ENCODE assay signal across 17 cellular contexts in the genomic region with DNA sequence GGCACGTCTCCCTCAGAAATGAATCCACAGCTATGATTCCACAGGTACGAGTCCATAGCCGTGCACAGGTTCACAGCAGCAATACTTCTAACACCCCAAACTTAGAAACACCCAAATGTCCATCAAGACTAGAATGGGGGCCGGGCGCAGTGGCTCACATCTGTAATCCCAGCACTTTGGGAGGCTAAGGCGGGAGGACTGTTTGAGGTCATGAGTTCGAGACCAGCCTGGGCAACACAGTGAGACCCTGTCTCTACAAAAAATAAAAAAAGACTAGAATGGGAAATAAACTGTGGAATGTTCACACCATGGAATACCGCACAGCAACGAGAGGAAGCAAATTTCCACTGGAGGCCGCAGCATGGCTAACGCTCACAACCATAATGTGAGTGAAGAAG. TPM values are rescaled to one million over a fixed set of nuclear protein-coding genes. Genes with fewer than 3 reads are reported as not detected.
DNase-seq lines count a peak whose midpoint lies in the region; ATAC-seq and TF ChIP-seq lines count a peak whose summit lies in the region.
"Had no signal": no experiment of that assay in that cellular context is flagged by ENCODE, and none has a peak within 500 bp of the region (broad histone marks: within the 10 kb centered on the region; RNA-seq: fewer than 3 reads in every experiment).

No MANE protein-coding gene starts in this region.

- DNase-seq in PC-9 (no peak), neural progenitor cell (ENCODE audit: low spot score) (no peak), Right ventricle myocardium inferior (ENCODE audit: missing footprints) (no peak), GM20000 (ENCODE audit: low spot score) (no peak)
- DNase-seq: CD4-positive, CD25-positive, alpha-beta regulatory T cell; COR-L47; DMS 273 treated with DMSO at 0.1 percent for 48 hours; H7; IMR-90; Karpas-422; NCI-H1417 treated with DMSO at 0.1 percent for 48 hours; NCI-H2029; NCI-H526 had no signal

- no peak overlapping the region for H3K9ac ChIP-seq in neural progenitor cell

- H3K9me2 ChIP-seq in PC-9 (ENCODE audit: insufficient read depth): no peaks in the 10 kb centered on the region

- POLR2A ChIA-PET in PC-9 (lab: Charles Lee; ENCODE audit: unreplicated experiment): no interaction called here

- peaks cover 13% of the 10 kb centered on the region for H3K4me1 Mint-ChIP-seq in neural progenitor cell

- H2AFZ ChIP-seq in PC-9: no peak overlapping the region
- no peak overlapping the region for H2AFZ ChIP-seq in neural progenitor cell (replicated peaks)

- H3K4me2 ChIP-seq in PC-9 (peak overlapping the region; percentile 56), neural progenitor cell (no peak overlapping the region)

- H3K36me3 ChIP-seq in PC-9 (ENCODE audit: low read depth) (no peaks in the 10 kb centered on the region), esophagus (ENCODE audit: control insufficient read depth in 2 of 2, insufficient read depth in 2 of 2, low read length in 1 of 2) (peaks cover 0 to 5% of the 10 kb centered on the region in 2 donors), neural progenitor cell (no peaks in the 10 kb centered on the region)

- BruUV-seq in PC-9 (replicated peaks; lab: Mats Ljungman, UMichigan): no TSS peak

- ATAC-seq in Right ventricle myocardium inferior (no peak), HG03108 (IDR thresholded peaks at IDR 0.05; ENCODE audit: unreplicated experiment) (no peak)

- intact Hi-C loops in PC-9 (cut with micrococcal nuclease; ENCODE audit: unreplicated experiment) (no loop called here), Right ventricle myocardium inferior (cut with DNase I) (no loop called here)

- no peaks in the 10 kb centered on the region for H3K9me3 Mint-ChIP-seq in neural progenitor cell
- H3K9me3 Mint-ChIP-seq: CD4-positive, CD25-positive, alpha-beta regulatory T cell had no signal

- H3K27ac ChIP-seq in PC-9 (no peak overlapping the region), esophagus (ENCODE audit: low read depth in 2 of 2, low read length in 1 of 2) (peak overlapping the region; percentile 44 to 52), neural progenitor cell (no peak overlapping the region)
- H3K27ac ChIP-seq: HL-60 had no signal

- H3K79me2 ChIP-seq in PC-9 (ENCODE audit: low read depth) (peaks cover 9% of the 10 kb centered on the region), neural progenitor cell (ENCODE audit: low read depth) (peaks cover 19% of the 10 kb centered on the region)

- H3K27me3 ChIP-seq in PC-9 (ENCODE audit: insufficient read depth, low read depth) (no peaks in the 10 kb centered on the region), esophagus (ENCODE audit: control insufficient read depth in 1 of 2, insufficient read depth in 2 of 2, low read length in 2 of 2) (no peaks in the 10 kb centered on the region), neural progenitor cell (no peaks in the 10 kb centered on the region)

- CTCF ChIA-PET in PC-9 (lab: Charles Lee): no interaction called here

- WGBS in esophagus, 2 donors: 94 to 95% methylated on average over 11 of the region's 11 CpGs

- H3K4me3 ChIP-seq in PC-9 (no peak overlapping the region), esophagus (ENCODE audit: low read depth in 1 of 2, low read length in 2 of 2) (no peak overlapping the region), neural progenitor cell (no peak overlapping the region)

- H3K4me3 Mint-ChIP-seq in neural progenitor cell: peak overlapping the region; percentile 48
- H3K4me3 Mint-ChIP-seq: B cell had no signal

- no peak for TF ChIP-seq CTCF in PC-9 (conservative IDR thresholded peaks at IDR 0.05)
- TF ChIP-seq CTCF in neural progenitor cell (IDR thresholded peaks at IDR 0.05): no peak
- TF ChIP-seq CTCF in GM20000 (IDR thresholded peaks at IDR 0.05; ENCODE audit: extremely low read depth, missing control alignments): no peak

- peaks cover 8% of the 10 kb centered on the region for H3K27me3 Mint-ChIP-seq in neural progenitor cell (ENCODE audit: insufficient read depth, low read depth)
- H3K27me3 Mint-ChIP-seq: B cell had no signal

- H3K9me3 ChIP-seq in PC-9 (ENCODE audit: insufficient read depth, low read depth) (no peaks in the 10 kb centered on the region), esophagus (ENCODE audit: control insufficient read depth in 2 of 2, insufficient read depth in 1 of 2, low read depth in 1 of 2, low read length in 1 of 2) (no peaks in the 10 kb centered on the region), neural progenitor cell (ENCODE audit: low read depth) (no peaks in the 10 kb centered on the region)

- H3F3A ChIP-seq in PC-9 (ENCODE audit: insufficient read depth, low read depth): peaks cover 15% of the 10 kb centered on the region; the same call in 1 of the 2 replicates
- no peaks in the 10 kb centered on the region for H3F3A ChIP-seq in neural progenitor cell (ENCODE audit: low read depth)

- H3K36me3 Mint-ChIP-seq in neural progenitor cell: no peaks in the 10 kb centered on the region
- H3K36me3 Mint-ChIP-seq: CD4-positive, CD25-positive, alpha-beta regulatory T cell had no signal

- peaks cover 19% of the 10 kb centered on the region for H3K4me1 ChIP-seq in PC-9 (replicated peaks; ENCODE audit: insufficient read depth)
- peaks cover 1 to 9% of the 10 kb centered on the region in 2 donors for H3K4me1 ChIP-seq in esophagus (ENCODE audit: control insufficient read depth in 2 of 2, insufficient read depth in 2 of 2, low read length in 1 of 2)
- peaks cover under 1% of the 10 kb centered on the region for H3K4me1 ChIP-seq in neural progenitor cell

- no peak overlapping the region for H3K27ac Mint-ChIP-seq in neural progenitor cell
- H3K27ac Mint-ChIP-seq: B cell; CD4-positive, CD25-positive, alpha-beta regulatory T cell had no signal

- H4K20me1 ChIP-seq in PC-9 (ENCODE audit: insufficient read depth): no peaks in the 10 kb centered on the region
- no peaks in the 10 kb centered on the region for H4K20me1 ChIP-seq in neural progenitor cell (ENCODE audit: low read depth)

RNA-seq across cellular contexts. Expression of gene DOLPP1, which starts 4.3 kb away (rescaled TPM):
- total RNA-seq in PC-9 (2021): 21.5 and 24.4 TPM in 2 replicates
- polyA plus RNA-seq in esophagus: 10 to 100 TPM; 11.4 to 16.5 TPM
- 25.1 and 39.0 TPM in 2 replicates for total RNA-seq in neural progenitor cell (ENCODE audit: low replicate concordance)
- total RNA-seq in Right ventricle myocardium inferior: 6.8 TPM

RNA-seq across cellular contexts. Expression of gene CRAT, which starts 34.0 kb away (rescaled TPM):
- total RNA-seq in PC-9 (2021) (40.3 and 60.0 TPM in 2 replicates), neural progenitor cell (ENCODE audit: low replicate concordance) (10.1 and 19.3 TPM in 2 replicates), Right ventricle myocardium inferior (85.5 TPM)
- polyA plus RNA-seq in esophagus: 10 to 100 TPM; 26.6 to 36.7 TPM

RNA-seq across cellular contexts. Expression of gene PTPA, which starts 34.6 kb away (rescaled TPM):
- total RNA-seq in PC-9 (2021) (182 and 197 TPM in 2 replicates), neural progenitor cell (ENCODE audit: low replicate concordance) (82.4 and 133 TPM in 2 replicates), Right ventricle myocardium inferior (194 TPM)
- 100 to 1,000 TPM in 1 of 2 donors, 10 to 100 TPM in 1; 80.0 to 126 TPM for polyA plus RNA-seq in esophagus

RNA-seq across cellular contexts. Expression of gene MIGA2, which starts 40.2 kb away (rescaled TPM):
- total RNA-seq in PC-9 (2021) (40.7 and 48.2 TPM in 2 replicates), neural progenitor cell (ENCODE audit: low replicate concordance) (10.8 and 39.1 TPM in 2 replicates), Right ventricle myocardium inferior (38.2 TPM)
- polyA plus RNA-seq in esophagus: 10 to 100 TPM; 25.5 to 36.2 TPM

RNA-seq across cellular contexts. Expression of gene SH3GLB2, which starts 48.5 kb away (rescaled TPM):
- total RNA-seq in PC-9 (2021): 184 and 213 TPM in 2 replicates
- 100 to 1,000 TPM; 144 to 183 TPM for polyA plus RNA-seq in esophagus
- 45.7 and 98.8 TPM in 2 replicates for total RNA-seq in neural progenitor cell (ENCODE audit: low replicate concordance)
- total RNA-seq in Right ventricle myocardium inferior: 32.4 TPM

Comparison
In these comparisons a context has a peak if more than half of its experiments do, and no peak if none do; other contexts are left out.
1. H3K27ac ChIP-seq: peak in esophagus (2 of 2); none in PC-9 (single experiment) and neural progenitor cell (single experiment).